8 cellular contexts compared by ENCODE assay signal in the genomic region with DNA sequence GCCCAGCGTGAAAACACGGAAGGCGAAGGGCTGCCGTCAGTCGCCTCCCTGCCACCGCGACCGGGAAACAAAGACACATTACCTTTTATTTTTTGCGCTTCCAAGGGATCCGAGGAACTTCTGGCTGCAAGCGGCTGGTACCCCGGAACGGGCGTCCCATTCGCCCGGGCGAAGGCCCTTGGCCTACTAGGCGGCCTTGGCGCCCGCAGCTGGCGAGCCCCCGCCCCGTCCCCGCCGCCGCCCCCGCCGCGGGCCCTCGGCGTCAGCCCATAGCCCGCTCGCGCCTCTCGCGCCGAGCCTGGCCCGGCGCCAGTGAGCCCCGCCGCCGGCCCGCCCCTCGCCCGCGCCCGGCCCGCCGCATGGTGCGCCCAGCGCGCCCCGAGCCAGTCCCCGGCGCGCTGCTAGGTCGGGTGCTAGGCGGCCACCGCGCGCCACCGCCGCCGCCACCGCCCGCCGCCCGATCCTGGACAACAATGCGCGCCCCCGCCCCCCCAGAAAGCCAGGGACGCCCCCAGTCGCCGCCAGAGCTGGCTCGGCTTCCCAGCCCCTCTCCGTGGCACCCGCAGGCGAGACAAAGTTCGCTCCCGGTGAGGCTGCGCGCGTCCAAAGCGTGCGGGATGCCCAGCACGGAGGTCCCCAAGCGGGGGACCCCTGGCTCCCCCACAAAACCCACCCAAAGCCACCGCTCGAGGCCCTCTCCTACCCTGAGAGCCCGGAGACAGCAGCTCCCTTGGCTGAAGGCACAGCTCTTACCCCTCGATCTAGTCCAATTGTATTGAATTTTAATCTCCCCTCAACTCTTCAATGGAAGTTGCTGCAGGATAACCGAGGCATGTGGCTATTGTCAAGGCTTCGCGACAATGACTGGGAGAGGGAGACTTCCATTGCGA.
DNase-seq lines count a peak whose midpoint lies in the region; ATAC-seq and TF ChIP-seq lines count a peak whose summit lies in the region.

No MANE protein-coding gene starts in this region.

- H3K27ac Mint-ChIP-seq in CD8-positive, alpha-beta memory T cell, result peak overlapping the region in 2 of 8 donors; percentile 14 to 63
- no peak overlapping the region for H3K27ac Mint-ChIP-seq in IgD-negative memory B cell

- POLR2A ChIA-PET in CD8-positive, alpha-beta memory T cell (lab: Charles Lee), result no interaction called here

- no peak for TF ChIP-seq POLR2A in suprapubic skin (IDR thresholded peaks at IDR 0.05)

- CTCF ChIA-PET in CD8-positive, alpha-beta memory T cell (lab: Charles Lee), result no interaction called here

- no peaks in the 10 kb centered on the region for H3K9me3 ChIP-seq in CD8-positive, alpha-beta memory T cell (ENCODE audit: low read length)
- H3K9me3 ChIP-seq in left lung (no peaks in the 10 kb centered on the region), suprapubic skin (no peaks in the 10 kb centered on the region)

- H3K4me3 Mint-ChIP-seq in CD8-positive, alpha-beta memory T cell, result peak overlapping the region; percentile 13 to 71 (median 61)
- H3K4me3 Mint-ChIP-seq in IgD-negative memory B cell, result peak overlapping the region; percentile 30 to 91 (median 84)

- no peaks in the 10 kb centered on the region for H3K36me3 ChIP-seq in CD8-positive, alpha-beta memory T cell (ENCODE audit: insufficient read depth, low read length)
- H3K36me3 ChIP-seq in left lung, result no peaks in the 10 kb centered on the region
- no peaks in the 10 kb centered on the region for H3K36me3 ChIP-seq in suprapubic skin

- ATAC-seq in left lung (peak; percentile 45), GM18502 (IDR thresholded peaks at IDR 0.05; ENCODE audit: poor library complexity, unreplicated experiment) (no peak)

- peak overlapping the region; percentile 34 for H3K4me3 ChIP-seq in CD8-positive, alpha-beta memory T cell (ENCODE audit: low read length)
- H3K4me3 ChIP-seq in cardiac fibroblast (replicated peaks in 1 of 2; ENCODE audit: low read depth in 2 of 2, low read length in 2 of 2) (peak overlapping the region; percentile 58 to 69), left lung (peak overlapping the region; percentile 34 to 43), suprapubic skin (peak overlapping the region; percentile 56)

- peaks cover 28% of the 10 kb centered on the region for H3K27me3 ChIP-seq in CD8-positive, alpha-beta memory T cell (ENCODE audit: insufficient read depth, low read length, poor library complexity, severe bottlenecking)
- H3K27me3 ChIP-seq in left lung (peaks cover 11 to 63% of the 10 kb centered on the region in 2 donors), suprapubic skin (peaks cover 34% of the 10 kb centered on the region)

- intact Hi-C loops in left lung (cut with DNase I), result no loop called here

- no peaks in the 10 kb centered on the region for H3K36me3 Mint-ChIP-seq in CD8-positive, alpha-beta memory T cell
- peaks cover 3% of the 10 kb centered on the region for H3K36me3 Mint-ChIP-seq in IgD-negative memory B cell

- no peak for DNase-seq in CD8-positive, alpha-beta memory T cell
- peak in 1 of 2 donors; percentile 33 for DNase-seq in cardiac fibroblast (ENCODE audit: low read depth in 2 of 2)
- DNase-seq in left lung, result peak in 1 of 2 donors; percentile 80
- DNase-seq in suprapubic skin (ENCODE audit: low spot score in 2 of 2), result peak in 1 of 2 donors; percentile 77
- DNase-seq in mucosa of gallbladder (ENCODE audit: low spot score), result no peak
- no peak for DNase-seq in T-helper 9 cell

- no peak overlapping the region for H3K27ac ChIP-seq in CD8-positive, alpha-beta memory T cell (ENCODE audit: low read depth, low read length)
- H3K27ac ChIP-seq in left lung (peak overlapping the region; percentile 46 to 53), suprapubic skin (peak overlapping the region; percentile 43)

- TF ChIP-seq EP300 in suprapubic skin (IDR thresholded peaks at IDR 0.05), result no peak

- peaks cover 17 to 30% (median 24%) of the 10 kb centered on the region in 3 donors for H3K4me1 Mint-ChIP-seq in CD8-positive, alpha-beta memory T cell
- peaks cover 0 to 16% (median 4%) of the 10 kb centered on the region in 3 donors for H3K4me1 Mint-ChIP-seq in IgD-negative memory B cell

- peaks cover 50 to 82% of the 10 kb centered on the region in 2 donors for H3K27me3 Mint-ChIP-seq in CD8-positive, alpha-beta memory T cell
- peaks cover 66% of the 10 kb centered on the region for H3K27me3 Mint-ChIP-seq in IgD-negative memory B cell

- TF ChIP-seq CTCF in cardiac fibroblast (IDR thresholded peaks at IDR 0.05; ENCODE audit: low read depth, low read length) (no peak), left lung (IDR thresholded peaks at IDR 0.05) (no peak), suprapubic skin (IDR thresholded peaks at IDR 0.05) (no peak)

- WGBS in suprapubic skin, result 11% methylated on average over 13 of the region's 95 CpGs

- no peaks in the 10 kb centered on the region for H3K4me1 ChIP-seq in CD8-positive, alpha-beta memory T cell (ENCODE audit: insufficient read depth, low read length)
- H3K4me1 ChIP-seq in left lung (peaks cover 4 to 18% of the 10 kb centered on the region in 2 donors), suprapubic skin (peaks cover 16% of the 10 kb centered on the region)

- H3K9me3 Mint-ChIP-seq in CD8-positive, alpha-beta memory T cell, result peaks cover 0 to 5% (median 0%) of the 10 kb centered on the region in 5 donors
- H3K9me3 Mint-ChIP-seq in IgD-negative memory B cell, result peaks cover 3 to 6% (median 4%) of the 10 kb centered on the region in 3 donors
